1 cellular context compared by ENCODE assay signal in genomic region chr1:93865253-93865652, GRCh38.
TF ChIP-seq lines count a peak whose summit lies in the region.

No MANE protein-coding gene starts in this region.

TF ChIP-seq in IMR-90, 13 proteins besides CTCF, POLR2A, EP300 and RAD21:
- TF ChIP-seq MAZ (IDR thresholded peaks at IDR 0.05; ENCODE audit: borderline replicate concordance, low read depth, low read length): no peak
- TF ChIP-seq, protein P1, sequence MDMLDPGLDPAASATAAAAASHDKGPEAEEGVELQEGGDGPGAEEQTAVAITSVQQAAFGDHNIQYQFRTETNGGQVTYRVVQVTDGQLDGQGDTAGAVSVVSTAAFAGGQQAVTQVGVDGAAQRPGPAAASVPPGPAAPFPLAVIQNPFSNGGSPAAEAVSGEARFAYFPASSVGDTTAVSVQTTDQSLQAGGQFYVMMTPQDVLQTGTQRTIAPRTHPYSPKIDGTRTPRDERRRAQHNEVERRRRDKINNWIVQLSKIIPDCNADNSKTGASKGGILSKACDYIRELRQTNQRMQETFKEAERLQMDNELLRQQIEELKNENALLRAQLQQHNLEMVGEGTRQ (IDR thresholded peaks at IDR 0.05; ENCODE audit: low read depth, low read length): no peak
